ENCODE assay signal across 1 cellular context in genomic region chr13:30363725-30364124, GRCh38.
TF ChIP-seq lines count a peak whose summit lies in the region.

No MANE protein-coding gene starts in this region.

TF ChIP-seq in K562, 482 proteins besides CTCF, POLR2A, EP300 and RAD21 (continued from another document):
- TF ChIP-seq ZNF347 (CRISPR knock-in tag; IDR thresholded peaks at IDR 0.05; ENCODE audit: low read depth) (no peak), SFPQ (IDR thresholded peaks at IDR 0.05; ENCODE audit: low read depth, low read length) (no peak), SP2 (IDR thresholded peaks at IDR 0.05; ENCODE audit: extremely low read depth, low read depth, low read length, poor library complexity, severe bottlenecking) (no peak), MLLT1 (IDR thresholded peaks at IDR 0.05) (no peak), TAL1 (IDR thresholded peaks at IDR 0.05) (peak; percentile 73), NCOR1 (IDR thresholded peaks at IDR 0.05) (peak; percentile 33), ZNF274 (IDR thresholded peaks at IDR 0.05; ENCODE audit: borderline replicate concordance, low read depth, low read length) (no peak), ARID1B (IDR thresholded peaks at IDR 0.05) (peak; percentile 82), GATA2 (CRISPR knock-in tag; IDR thresholded peaks at IDR 0.05) (peak; percentile 39; the same call in 1 of the 2 replicates), BRF2 (IDR thresholded peaks at IDR 0.05; ENCODE audit: borderline replicate concordance, insufficient read depth, insufficient read length) (no peak), MEF2D (tag; conservative IDR thresholded peaks at IDR 0.05; ENCODE audit: low read depth) (peak; percentile 64; the same call in 1 of the 2 replicates), HNRNPUL1 (IDR thresholded peaks at IDR 0.05; ENCODE audit: low read length) (no peak), NCOA4 (IDR thresholded peaks at IDR 0.05; ENCODE audit: partially characterized antibody) (no peak), TEAD4 (IDR thresholded peaks at IDR 0.05; ENCODE audit: low read length) (peak; percentile 60; the same call in 1 of the 2 replicates), TEAD4 (CRISPR knock-in tag; IDR thresholded peaks at IDR 0.05; ENCODE audit: borderline replicate concordance) (no peak), MCM3 (IDR thresholded peaks at IDR 0.05) (no peak), RBM39 (optimal IDR thresholded peaks at IDR 0.05; ENCODE audit: low read depth, low read length) (no peak), FOS (IDR thresholded peaks at IDR 0.05; ENCODE audit: extremely low read depth, insufficient read length) (no peak), CC2D1A (IDR thresholded peaks at IDR 0.05) (no peak), HDGF (IDR thresholded peaks at IDR 0.05) (no peak), IRF9 (tag; IDR thresholded peaks at IDR 0.05) (no peak), MEIS2 (IDR thresholded peaks at IDR 0.05; ENCODE audit: partially characterized antibody) (peak; percentile 14), SNRNP70 (optimal IDR thresholded peaks at IDR 0.05; ENCODE audit: low read depth, low read length) (no peak), CBFA2T3 (IDR thresholded peaks at IDR 0.05) (peak; percentile 61; the same call in 1 of the 2 replicates), HDAC3 (IDR thresholded peaks at IDR 0.05; ENCODE audit: borderline replicate concordance, partially characterized antibody) (no peak), TCF3 (CRISPR knock-in tag; IDR thresholded peaks at IDR 0.05) (peak; percentile 86), MTA2 (IDR thresholded peaks at IDR 0.05; ENCODE audit: low read depth) (peak; percentile 53), KLF16 (IDR thresholded peaks at IDR 0.05) (no peak)
